ENCODE assay signal across 3 cellular contexts in genomic region chr12:14924541-14924940, GRCh38.
TF ChIP-seq lines count a peak whose summit lies in the region.

No MANE protein-coding gene starts in this region.

TF ChIP-seq in SK-N-SH treated with all-trans-retinoic acid at 6 μM for 48 hours, 23 proteins besides CTCF, POLR2A, EP300 and RAD21:
- TF ChIP-seq ZNF70 (CRISPR knock-in tag; IDR thresholded peaks at IDR 0.05) (no peak), CSDC2 (CRISPR knock-in tag; IDR thresholded peaks at IDR 0.05) (peak; percentile 29; the same call in 1 of the 2 replicates), BACH2 (CRISPR knock-in tag; IDR thresholded peaks at IDR 0.05; ENCODE audit: borderline replicate concordance) (no peak)

TF ChIP-seq in SK-N-SH, 30 proteins besides CTCF, POLR2A, EP300 and RAD21:
- no peak for TF ChIP-seq MXI1 (IDR thresholded peaks at IDR 0.05; ENCODE audit: low read depth, low read length)
- no peak for TF ChIP-seq SMC3 (IDR thresholded peaks at IDR 0.05; ENCODE audit: low read depth, low read length)

TF ChIP-seq in K562, 482 proteins besides CTCF, POLR2A, EP300 and RAD21:
- 0 out of 2 replicates have a peak, but pooled peaks have one; percentile 24 for TF ChIP-seq ZBTB26 (CRISPR knock-in tag; IDR thresholded peaks at IDR 0.05)
- TF ChIP-seq PTRF (tag; IDR thresholded peaks at IDR 0.05) = peak; percentile 81
- peak; percentile 63; the same call in 1 of the 2 replicates for TF ChIP-seq CXXC5 (CRISPR knock-in tag; IDR thresholded peaks at IDR 0.05)
- peak; percentile 74 for TF ChIP-seq MECOM (CRISPR knock-in tag; IDR thresholded peaks at IDR 0.05)
- TF ChIP-seq ZNF583 (CRISPR knock-in tag; IDR thresholded peaks at IDR 0.05) = peak; percentile 84; the same call in 1 of the 2 replicates
- peak; percentile 71; the same call in 1 of the 2 replicates for TF ChIP-seq IRF9 (tag; IDR thresholded peaks at IDR 0.05)
- TF ChIP-seq ILK (tag; IDR thresholded peaks at IDR 0.05; ENCODE audit: borderline replicate concordance, low read depth) = peak; percentile 86
- peak; percentile 88 for TF ChIP-seq GTF2A2 (tag; IDR thresholded peaks at IDR 0.05)
- TF ChIP-seq NR2C1 (IDR thresholded peaks at IDR 0.05) = no peak
- TF ChIP-seq NR2C1 (tag; IDR thresholded peaks at IDR 0.05) = peak; percentile 19; the same call in 1 of the 2 replicates
- TF ChIP-seq THRAP3 (IDR thresholded peaks at IDR 0.05; ENCODE audit: borderline replicate concordance) = no peak
- peak; percentile 79 for TF ChIP-seq PYGO2 (tag; IDR thresholded peaks at IDR 0.05)
- peak; percentile 68 for TF ChIP-seq ZNF592 (IDR thresholded peaks at IDR 0.05)
- 0 out of 2 replicates have a peak, but pooled peaks have one; percentile 30 for TF ChIP-seq MEF2D (tag; conservative IDR thresholded peaks at IDR 0.05; ENCODE audit: low read depth)
- peak; percentile 59; the same call in 1 of the 2 replicates for TF ChIP-seq ZNF311 (CRISPR knock-in tag; IDR thresholded peaks at IDR 0.05)
- no peak for TF ChIP-seq GTF2E2 (tag; IDR thresholded peaks at IDR 0.05)
- TF ChIP-seq PHF8 (IDR thresholded peaks at IDR 0.05; ENCODE audit: borderline replicate concordance, low read length) = no peak
- peak; percentile 82 for TF ChIP-seq DMBX1 (CRISPR knock-in tag; IDR thresholded peaks at IDR 0.05; ENCODE audit: borderline replicate concordance)
- TF ChIP-seq KLF6 (CRISPR knock-in tag; IDR thresholded peaks at IDR 0.05; ENCODE audit: borderline replicate concordance) = peak; percentile 62; the same call in 1 of the 2 replicates
- TF ChIP-seq SMAD3 (CRISPR knock-in tag; conservative IDR thresholded peaks at IDR 0.05) = no peak
- TF ChIP-seq OTX1 (CRISPR knock-in tag; IDR thresholded peaks at IDR 0.05) = no peak
- peak in 1 of 2 experiments; percentile 62; a peak in 1 of 4 replicates for TF ChIP-seq ZNF639 (CRISPR knock-in tag; conservative IDR thresholded peaks at IDR 0.05 in 1 of 2, IDR thresholded peaks at IDR 0.05 in 1 of 2)
- peak; percentile 26; the same call in 1 of the 2 replicates for TF ChIP-seq ZNF589 (CRISPR knock-in tag; IDR thresholded peaks at IDR 0.05; ENCODE audit: low read depth)
- TF ChIP-seq HSF4 (CRISPR knock-in tag; IDR thresholded peaks at IDR 0.05; ENCODE audit: borderline replicate concordance) = no peak
- 0 out of 2 replicates have a peak, but pooled peaks have one; percentile 57 for TF ChIP-seq ZNF175 (CRISPR knock-in tag; IDR thresholded peaks at IDR 0.05; ENCODE audit: low read depth)
- TF ChIP-seq TEAD1 (CRISPR knock-in tag; IDR thresholded peaks at IDR 0.05) = peak in 1 of 2 experiments; percentile 56; a peak in 1 of 4 replicates
- TF ChIP-seq ZNF644 (tag; IDR thresholded peaks at IDR 0.05; ENCODE audit: low read depth) = 0 out of 2 replicates have a peak, but pooled peaks have one; percentile 33
- TF ChIP-seq ZNF395 (CRISPR knock-in tag; IDR thresholded peaks at IDR 0.05) = peak; percentile 36; the same call in 1 of the 2 replicates
- TF ChIP-seq ZNF197 (CRISPR knock-in tag; IDR thresholded peaks at IDR 0.05; ENCODE audit: low read depth) = 0 out of 2 replicates have a peak, but pooled peaks have one; percentile 34
- 0 out of 2 replicates have a peak, but pooled peaks have one; percentile 33 for TF ChIP-seq DDX20 (tag; IDR thresholded peaks at IDR 0.05; ENCODE audit: low read depth)
- no peak for TF ChIP-seq ATF4 (CRISPR knock-in tag; IDR thresholded peaks at IDR 0.05)
- peak; percentile 71; the same call in 1 of the 2 replicates for TF ChIP-seq BACH1 (tag; IDR thresholded peaks at IDR 0.05)
- no peak for TF ChIP-seq GATA2 (CRISPR knock-in tag; IDR thresholded peaks at IDR 0.05)
- TF ChIP-seq ZNF668 (CRISPR knock-in tag; IDR thresholded peaks at IDR 0.05) = peak; percentile 67; the same call in 1 of the 2 replicates
- peak; percentile 42; the same call in 1 of the 2 replicates for TF ChIP-seq ZNF239 (CRISPR knock-in tag; IDR thresholded peaks at IDR 0.05)
- no peak for TF ChIP-seq NR4A1 (CRISPR knock-in tag; IDR thresholded peaks at IDR 0.05)
- peak; percentile 91 for TF ChIP-seq NR4A1 (tag; IDR thresholded peaks at IDR 0.05)
- TF ChIP-seq ZNF740 (CRISPR knock-in tag; IDR thresholded peaks at IDR 0.05) = no peak
- peak in 1 of 2 experiments; percentile 94; a peak in 2 of 4 replicates for TF ChIP-seq ZNF740 (tag; IDR thresholded peaks at IDR 0.05)
- peak; percentile 63; the same call in 1 of the 2 replicates for TF ChIP-seq HDAC8 (tag; IDR thresholded peaks at IDR 0.05)
- peak; percentile 84 for TF ChIP-seq SMAD4 (CRISPR knock-in tag; conservative IDR thresholded peaks at IDR 0.05)
